ENCODE assay signal across 1 cellular context in genomic region chr10:88652621-88653020, GRCh38.
TF ChIP-seq lines count a peak whose summit lies in the region.

No MANE protein-coding gene starts in this region.

TF ChIP-seq in IMR-90, 13 proteins besides CTCF, POLR2A, EP300 and RAD21:
- TF ChIP-seq RCOR1 (IDR thresholded peaks at IDR 0.05; ENCODE audit: insufficient replicate concordance, low read length) (no peak), SMC3 (IDR thresholded peaks at IDR 0.05; ENCODE audit: low read depth, low read length) (no peak), RFX5 (IDR thresholded peaks at IDR 0.05; ENCODE audit: low read depth, low read length) (no peak), BHLHE40 (IDR thresholded peaks at IDR 0.05; ENCODE audit: low read depth, low read length) (no peak), MXI1 (IDR thresholded peaks at IDR 0.05; ENCODE audit: borderline replicate concordance, low read depth, low read length) (no peak), CEBPB (IDR thresholded peaks at IDR 0.05; ENCODE audit: low read depth, low read length) (no peak), MAZ (IDR thresholded peaks at IDR 0.05; ENCODE audit: borderline replicate concordance, low read depth, low read length) (no peak), NFE2L2 (IDR thresholded peaks at IDR 0.05; ENCODE audit: low read depth, low read length) (no peak), FOS (IDR thresholded peaks at IDR 0.05; ENCODE audit: low read depth, low read length) (no peak), MAFK (IDR thresholded peaks at IDR 0.05; ENCODE audit: low read depth, low read length) (no peak), CHD1 (IDR thresholded peaks at IDR 0.05; ENCODE audit: low read depth, low read length) (no peak), USF2 (IDR thresholded peaks at IDR 0.05; ENCODE audit: low read depth, low read length) (no peak), ELK1 (IDR thresholded peaks at IDR 0.05; ENCODE audit: borderline replicate concordance, low read depth, low read length) (no peak)
